In genomic region chr12:53193040-53193439, GRCh38 we compare ENCODE assay signal across 24 cellular contexts. TPM values are rescaled to one million over a fixed set of nuclear protein-coding genes. Genes with fewer than 3 reads are reported as not detected.
A peak's percentile ranks its signal among the peaks of the same experiment; 100 is the strongest.
DNase-seq lines count a peak whose midpoint lies in the region; ATAC-seq and TF ChIP-seq lines count a peak whose summit lies in the region.
"Had no signal": no experiment of that assay in that cellular context is flagged by ENCODE, and none has a peak within 500 bp of the region (broad histone marks: within the 10 kb centered on the region; RNA-seq: fewer than 3 reads in every experiment).

No MANE protein-coding gene starts in this region.

- no peak for ATAC-seq in CD4-positive, CD25-positive, alpha-beta regulatory T cell (ENCODE audit: low read depth in 2 of 2)
- no peak for ATAC-seq in activated CD8-positive, alpha-beta T cell treated with anti-CD3 and anti-CD28 coated beads for 36 hours
- ATAC-seq in naive thymus-derived CD8-positive, alpha-beta T cell: no peak
- ATAC-seq: lower lobe of right lung, upper lobe of right lung had no signal

- peaks cover 87% of the 10 kb centered on the region for H3K36me3 ChIP-seq in CD4-positive, CD25-positive, alpha-beta regulatory T cell (ENCODE audit: control insufficient read depth, insufficient read depth, low read length)
- H3K36me3 ChIP-seq in prostate gland (no peaks in the 10 kb centered on the region), esophagus muscularis mucosa (peaks cover 0 to 33% (median 23%) of the 10 kb centered on the region in 4 donors)

- H3K36me3 Mint-ChIP-seq in activated CD4-positive, alpha-beta T cell treated with anti-CD3 and anti-CD28 coated beads, Interleukin-2, amount 10 ng/mL, durations not matched to agents 24 days and 14 days (ENCODE audit: low read depth): peaks cover 78% of the 10 kb centered on the region
- peaks cover 47% of the 10 kb centered on the region for H3K36me3 Mint-ChIP-seq in CD4-positive, CD25-positive, alpha-beta regulatory T cell
- H3K36me3 Mint-ChIP-seq in activated CD8-positive, alpha-beta T cell treated with anti-CD3 and anti-CD28 coated beads for 36 hours (ENCODE audit: low read depth): peaks cover 49% of the 10 kb centered on the region
- H3K36me3 Mint-ChIP-seq in naive thymus-derived CD8-positive, alpha-beta T cell: peaks cover 0 to 80% (median 7%) of the 10 kb centered on the region in 3 donors

- 85% methylated on average over 9 of the region's 9 CpGs for WGBS in prostate gland
- 89% methylated on average over 9 of the region's 9 CpGs for WGBS in esophagus muscularis mucosa

- TF ChIP-seq POLR2A in prostate gland (IDR thresholded peaks at IDR 0.05) (no peak), esophagus muscularis mucosa (IDR thresholded peaks at IDR 0.05; ENCODE audit: low read depth) (no peak)

- H3K27ac Mint-ChIP-seq in activated CD4-positive, alpha-beta T cell treated with anti-CD3 and anti-CD28 coated beads, Interleukin-2, amount 10 ng/mL, durations not matched to agents 24 days and 14 days: peak overlapping the region; percentile 44
- no peak overlapping the region for H3K27ac Mint-ChIP-seq in CD4-positive, CD25-positive, alpha-beta regulatory T cell
- H3K27ac Mint-ChIP-seq in activated CD8-positive, alpha-beta T cell treated with anti-CD3 and anti-CD28 coated beads for 36 hours: peak overlapping the region; percentile 9
- H3K27ac Mint-ChIP-seq in naive thymus-derived CD8-positive, alpha-beta T cell: peak overlapping the region in 9 of 10 donors; percentile 6 to 90 (median 78)

- no peak for TF ChIP-seq CTCF in activated CD8-positive, alpha-beta T cell treated with anti-CD3 and anti-CD28 coated beads for 36 hours (IDR thresholded peaks at IDR 0.05)
- no peak for TF ChIP-seq CTCF in prostate gland (IDR thresholded peaks at IDR 0.05)
- TF ChIP-seq CTCF in esophagus muscularis mucosa (IDR thresholded peaks at IDR 0.05): no peak

- H3K4me1 Mint-ChIP-seq in activated CD4-positive, alpha-beta T cell treated with anti-CD3 and anti-CD28 coated beads, Interleukin-2, amount 10 ng/mL, durations not matched to agents 24 days and 14 days: peaks cover 28% of the 10 kb centered on the region
- H3K4me1 Mint-ChIP-seq in CD4-positive, CD25-positive, alpha-beta regulatory T cell: peaks cover 0 to 39% (median 6%) of the 10 kb centered on the region in 4 donors
- H3K4me1 Mint-ChIP-seq in activated CD8-positive, alpha-beta T cell treated with anti-CD3 and anti-CD28 coated beads for 36 hours (ENCODE audit: low read depth): peaks cover 24% of the 10 kb centered on the region
- peaks cover 26 to 60% (median 37%) of the 10 kb centered on the region in 4 donors for H3K4me1 Mint-ChIP-seq in naive thymus-derived CD8-positive, alpha-beta T cell

- peaks cover 10% of the 10 kb centered on the region for H3K4me1 ChIP-seq in CD4-positive, CD25-positive, alpha-beta regulatory T cell (ENCODE audit: control insufficient read depth, insufficient read depth, low read length, poor library complexity, severe bottlenecking)
- H3K4me1 ChIP-seq in prostate gland (replicated peaks) (no peaks in the 10 kb centered on the region), esophagus muscularis mucosa (peaks cover 10 to 24% (median 23%) of the 10 kb centered on the region in 4 donors)
- H3K4me1 ChIP-seq: BE2C had no signal

- H3K9me3 ChIP-seq in CD4-positive, CD25-positive, alpha-beta regulatory T cell (ENCODE audit: control insufficient read depth in 2 of 2, low read length in 2 of 2): no peaks in the 10 kb centered on the region
- H3K9me3 ChIP-seq in prostate gland (no peaks in the 10 kb centered on the region), esophagus muscularis mucosa (no peaks in the 10 kb centered on the region)
- H3K9me3 ChIP-seq: BE2C, lower lobe of right lung, upper lobe of right lung had no signal

- POLR2A ChIA-PET in activated CD8-positive, alpha-beta T cell treated with anti-CD3 and anti-CD28 coated beads for 36 hours (lab: Charles Lee): interaction anchor here (0.6 to 5.2 kb wide), 7 partner anchors 8 to 181 kb away, joined by 3 to 40 read pairs (median 5); partner anchors contain the start of genes CSAD, ESPL1 and ZNF740
- POLR2A ChIA-PET in naive thymus-derived CD8-positive, alpha-beta T cell (lab: Charles Lee): interaction anchor here (0.9 to 17.2 kb wide), 4 partner anchors 8 to 33 kb away, joined by 3 to 338 read pairs (median 20); partner anchors contain the start of genes CSAD, ITGB7 and ZNF740

- H3K27me3 Mint-ChIP-seq in activated CD4-positive, alpha-beta T cell treated with anti-CD3 and anti-CD28 coated beads, Interleukin-2, amount 10 ng/mL, durations not matched to agents 24 days and 14 days: no peaks in the 10 kb centered on the region
- no peaks in the 10 kb centered on the region for H3K27me3 Mint-ChIP-seq in CD4-positive, CD25-positive, alpha-beta regulatory T cell
- no peaks in the 10 kb centered on the region for H3K27me3 Mint-ChIP-seq in activated CD8-positive, alpha-beta T cell treated with anti-CD3 and anti-CD28 coated beads for 36 hours
- H3K27me3 Mint-ChIP-seq in naive thymus-derived CD8-positive, alpha-beta T cell: no peaks in the 10 kb centered on the region

- TF ChIP-seq EP300 in esophagus muscularis mucosa (IDR thresholded peaks at IDR 0.05): no peak

- DNase-seq in activated CD4-positive, alpha-beta T cell treated with anti-CD3 and anti-CD28 coated beads, Interleukin-2, amount 10 ng/mL, durations not matched to agents 24 days and 14 days: no peak
- DNase-seq in activated CD4-positive, alpha-beta T cell treated with anti-CD3 and anti-CD28 coated beads for 48 hours: no peak
- DNase-seq in CD4-positive, CD25-positive, alpha-beta regulatory T cell: no peak
- DNase-seq in activated CD8-positive, alpha-beta T cell treated with anti-CD3 and anti-CD28 coated beads for 36 hours: no peak
- no peak for DNase-seq in naive thymus-derived CD8-positive, alpha-beta T cell
- DNase-seq in prostate gland (ENCODE audit: low spot score): no peak
- DNase-seq in Ammon's horn (ENCODE audit: low spot score): no peak
- DNase-seq in esophagus muscularis mucosa (ENCODE audit: extremely low spot score): no peak
- DNase-seq: activated CD4-positive, alpha-beta T cell treated with anti-CD3 and anti-CD28 coated beads, Interleukin-2, amount 50 U/mL, for 4 hours; activated CD8-positive, alpha-beta memory T cell treated with anti-CD3 and anti-CD28 coated beads, Interleukin-2, amount 50 U/mL, for 48 hours; BE2C; Calu3; cerebellar nuclear complex; DND-41; head of caudate nucleus; lower lobe of right lung; NCI-H1092 treated with DMSO at 0.1 percent for 48 hours; NCI-H187 treated with DMSO at 0.1 percent for 48 hours; NCI-H69; small intestine; stimulated activated CD4-positive, alpha-beta T cell treated with anti-CD3 and anti-CD28 coated beads, Interleukin-2, amount 100 ng/mL, for 24 hours; substantia nigra had no signal

- H3K9me3 Mint-ChIP-seq in activated CD4-positive, alpha-beta T cell treated with anti-CD3 and anti-CD28 coated beads, Interleukin-2, amount 10 ng/mL, durations not matched to agents 24 days and 14 days: no peaks in the 10 kb centered on the region
- H3K9me3 Mint-ChIP-seq in CD4-positive, CD25-positive, alpha-beta regulatory T cell: no peaks in the 10 kb centered on the region
- H3K9me3 Mint-ChIP-seq in activated CD8-positive, alpha-beta T cell treated with anti-CD3 and anti-CD28 coated beads for 36 hours: no peaks in the 10 kb centered on the region
- no peaks in the 10 kb centered on the region for H3K9me3 Mint-ChIP-seq in naive thymus-derived CD8-positive, alpha-beta T cell

- H3K4me3 ChIP-seq in CD4-positive, CD25-positive, alpha-beta regulatory T cell (ENCODE audit: low read depth, low read length): no peak overlapping the region
- no peak overlapping the region for H3K4me3 ChIP-seq in prostate gland
- H3K4me3 ChIP-seq in esophagus muscularis mucosa: no peak overlapping the region
- H3K4me3 ChIP-seq: lower lobe of right lung, upper lobe of right lung had no signal

- CTCF ChIA-PET in activated CD8-positive, alpha-beta T cell treated with anti-CD3 and anti-CD28 coated beads for 36 hours (lab: Charles Lee): interaction anchor here (0.9 to 1.2 kb wide), 3 partner anchors 31 to 33 kb away, joined by 3 to 5 read pairs (median 3); no protein-coding TSS in a partner anchor

- H3K27ac ChIP-seq in CD4-positive, CD25-positive, alpha-beta regulatory T cell (ENCODE audit: insufficient read depth, low read length, poor library complexity, severe bottlenecking): peak overlapping the region; percentile 17
- no peak overlapping the region for H3K27ac ChIP-seq in prostate gland
- H3K27ac ChIP-seq in esophagus muscularis mucosa (replicated peaks in 1 of 4): no peak overlapping the region
- H3K27ac ChIP-seq: lower lobe of right lung, upper lobe of right lung had no signal

- H3K4me3 Mint-ChIP-seq in activated CD4-positive, alpha-beta T cell treated with anti-CD3 and anti-CD28 coated beads, Interleukin-2, amount 10 ng/mL, durations not matched to agents 24 days and 14 days: no peak overlapping the region
- H3K4me3 Mint-ChIP-seq in CD4-positive, CD25-positive, alpha-beta regulatory T cell: no peak overlapping the region
- H3K4me3 Mint-ChIP-seq in activated CD8-positive, alpha-beta T cell treated with anti-CD3 and anti-CD28 coated beads for 36 hours: no peak overlapping the region
- no peak overlapping the region for H3K4me3 Mint-ChIP-seq in naive thymus-derived CD8-positive, alpha-beta T cell

- no peaks in the 10 kb centered on the region for H3K27me3 ChIP-seq in CD4-positive, CD25-positive, alpha-beta regulatory T cell (ENCODE audit: control insufficient read depth, insufficient read depth, low read length)
- no peaks in the 10 kb centered on the region for H3K27me3 ChIP-seq in prostate gland (replicated peaks; ENCODE audit: insufficient read depth)
- no peaks in the 10 kb centered on the region for H3K27me3 ChIP-seq in esophagus muscularis mucosa
- H3K27me3 ChIP-seq: BE2C, upper lobe of right lung had no signal

- intact Hi-C loops in activated CD4-positive, alpha-beta T cell treated with anti-CD3 and anti-CD28 coated beads, Interleukin-2, amount 10 ng/mL, durations not matched to agents 24 days and 14 days (cut with micrococcal nuclease): no loop called here
- intact Hi-C loops in activated CD8-positive, alpha-beta T cell treated with anti-CD3 and anti-CD28 coated beads for 36 hours (cut with micrococcal nuclease): no loop called here
- intact Hi-C loops in prostate gland (cut with DNase I): no loop called here
- intact Hi-C loops in esophagus muscularis mucosa (cut with DNase I): no loop called here

RNA-seq across cellular contexts. Expression of gene CSAD, which starts 12.3 kb away (rescaled TPM):
- 21.6 and 25.6 TPM in 2 replicates for total RNA-seq in activated CD4-positive, alpha-beta T cell treated with anti-CD3 and anti-CD28 coated beads, Interleukin-2, amount 10 ng/mL, durations not matched to agents 24 days and 14 days
- total RNA-seq in CD4-positive, CD25-positive, alpha-beta regulatory T cell: 68.0 TPM
- polyA plus RNA-seq in CD4-positive, CD25-positive, alpha-beta regulatory T cell: 1 to 10 TPM; 1.2 to 2.3 (median 1.6) TPM
- 10 to 100 TPM; 13.8 to 18.6 TPM for total RNA-seq in activated CD8-positive, alpha-beta T cell treated with anti-CD3 and anti-CD28 coated beads for 36 hours
- total RNA-seq in naive thymus-derived CD8-positive, alpha-beta T cell: 10 to 100 TPM; 50.8 to 53.4 TPM
- polyA plus RNA-seq in naive thymus-derived CD8-positive, alpha-beta T cell: 1 to 10 TPM; 1.1 to 1.3 (median 1.2) TPM
- 10 to 100 TPM; 30.8 to 92.5 TPM for total RNA-seq in prostate gland
- 10 to 100 TPM; 10.8 to 27.8 (median 15.0) TPM for total RNA-seq in esophagus muscularis mucosa

RNA-seq across cellular contexts. Expression of gene ZNF740, which starts 12.5 kb away (rescaled TPM):
- total RNA-seq in activated CD4-positive, alpha-beta T cell treated with anti-CD3 and anti-CD28 coated beads, Interleukin-2, amount 10 ng/mL, durations not matched to agents 24 days and 14 days: 44.0 and 50.5 TPM in 2 replicates
- 32.6 TPM for total RNA-seq in CD4-positive, CD25-positive, alpha-beta regulatory T cell
- 1 to 10 TPM; 2.3 to 3.1 (median 2.7) TPM for polyA plus RNA-seq in CD4-positive, CD25-positive, alpha-beta regulatory T cell
- 10 to 100 TPM; 31.3 to 35.9 TPM for total RNA-seq in activated CD8-positive, alpha-beta T cell treated with anti-CD3 and anti-CD28 coated beads for 36 hours
- total RNA-seq in naive thymus-derived CD8-positive, alpha-beta T cell: 100 to 1,000 TPM; 112 to 113 TPM
- polyA plus RNA-seq in naive thymus-derived CD8-positive, alpha-beta T cell: 1 to 10 TPM; 2.8 to 3.5 (median 3.1) TPM
- total RNA-seq in prostate gland: 10 to 100 TPM; 17.0 to 19.1 TPM
- total RNA-seq in esophagus muscularis mucosa: 10 to 100 TPM; 12.4 to 19.6 (median 15.3) TPM

RNA-seq across cellular contexts. Expression of gene ITGB7, which starts 14.0 kb away (rescaled TPM):
- 226 and 239 TPM in 2 replicates for total RNA-seq in activated CD4-positive, alpha-beta T cell treated with anti-CD3 and anti-CD28 coated beads, Interleukin-2, amount 10 ng/mL, durations not matched to agents 24 days and 14 days
- 297 TPM for total RNA-seq in CD4-positive, CD25-positive, alpha-beta regulatory T cell
- polyA plus RNA-seq in CD4-positive, CD25-positive, alpha-beta regulatory T cell: 100 to 1,000 TPM; 279 to 382 (median 330) TPM
- total RNA-seq in activated CD8-positive, alpha-beta T cell treated with anti-CD3 and anti-CD28 coated beads for 36 hours: 100 to 1,000 TPM; 121 to 137 TPM
- 100 to 1,000 TPM; 353 to 362 TPM for total RNA-seq in naive thymus-derived CD8-positive, alpha-beta T cell
- polyA plus RNA-seq in naive thymus-derived CD8-positive, alpha-beta T cell: 100 to 1,000 TPM; 202 to 219 (median 206) TPM
- 1 to 10 TPM; 1.2 to 1.7 TPM for total RNA-seq in prostate gland
- 1 to 10 TPM; 1.1 to 1.8 (median 1.4) TPM for total RNA-seq in esophagus muscularis mucosa
- total RNA-seq: fibroblast of villous mesenchyme had no signal

RNA-seq across cellular contexts. Expression of gene RARG, which starts 39.0 kb away (rescaled TPM):
- 57.2 and 58.5 TPM in 2 replicates for total RNA-seq in activated CD4-positive, alpha-beta T cell treated with anti-CD3 and anti-CD28 coated beads, Interleukin-2, amount 10 ng/mL, durations not matched to agents 24 days and 14 days
- 16.8 TPM for total RNA-seq in CD4-positive, CD25-positive, alpha-beta regulatory T cell
- 1 to 10 TPM; 1.5 to 5.1 (median 2.4) TPM for polyA plus RNA-seq in CD4-positive, CD25-positive, alpha-beta regulatory T cell
- 10 to 100 TPM; 19.7 to 20.3 TPM for total RNA-seq in activated CD8-positive, alpha-beta T cell treated with anti-CD3 and anti-CD28 coated beads for 36 hours
- total RNA-seq in naive thymus-derived CD8-positive, alpha-beta T cell: 10 to 100 TPM; 57.8 to 60.4 TPM
- 10 to 100 TPM in 1 of 3 donors, 1 to 10 TPM in 2; 1.6 to 12.7 (median 3.8) TPM for polyA plus RNA-seq in naive thymus-derived CD8-positive, alpha-beta T cell
- 10 to 100 TPM; 28.9 to 30.4 TPM for total RNA-seq in prostate gland
- 10 to 100 TPM; 10.3 to 26.1 (median 22.9) TPM for total RNA-seq in esophagus muscularis mucosa

Comparison
In these comparisons a context has a peak if more than half of its experiments do, and no peak if none do; other contexts are left out.
1. H3K27ac Mint-ChIP-seq: peak in activated CD4-positive, alpha-beta T cell treated with anti-CD3 and anti-CD28 coated beads, Interleukin-2, amount 10 ng/mL, durations not matched to agents 24 days and 14 days (single experiment), activated CD8-positive, alpha-beta T cell treated with anti-CD3 and anti-CD28 coated beads for 36 hours (single experiment) and naive thymus-derived CD8-positive, alpha-beta T cell (9 of 10); none in CD4-positive, CD25-positive, alpha-beta regulatory T cell (0 of 3).
2. RNA of gene ITGB7, which starts 14.0 kb away (total RNA-seq): 353 to 362 TPM in naive thymus-derived CD8-positive, alpha-beta T cell, 297 TPM in CD4-positive, CD25-positive, alpha-beta regulatory T cell (single experiment), 226 to 239 TPM in activated CD4-positive, alpha-beta T cell treated with anti-CD3 and anti-CD28 coated beads, Interleukin-2, amount 10 ng/mL, durations not matched to agents 24 days and 14 days and 121 to 137 TPM in activated CD8-positive, alpha-beta T cell treated with anti-CD3 and anti-CD28 coated beads for 36 hours; 1.2 to 1.7 TPM in prostate gland and 1.1 to 1.8 TPM in esophagus muscularis mucosa; every median in the first group is over 10 times any median in the second.